ENCODE assay signal across 8 cellular contexts in genomic region chr3:20040476-20041196, GRCh38. TPM values are rescaled to one million over a fixed set of nuclear protein-coding genes. Genes with fewer than 3 reads are reported as not detected.
DNase-seq lines count a peak whose midpoint lies in the region; ATAC-seq and TF ChIP-seq lines count a peak whose summit lies in the region.

No MANE protein-coding gene starts in this region.

- peak overlapping the region; percentile 96 for H3K4me2 ChIP-seq in mammary epithelial cell (ENCODE audit: insufficient read depth, low read depth, low read length)

- no peaks in the 10 kb centered on the region for H3K9me3 ChIP-seq in mammary epithelial cell (replicated peaks; ENCODE audit: insufficient read depth, low read length)

- TF ChIP-seq CTCF in VCaP (conservative IDR thresholded peaks at IDR 0.05) = peak; percentile 24; the same call in 1 of the 2 replicates
- peak in 1 of 2 donors; percentile 40 for TF ChIP-seq CTCF in mammary epithelial cell (conservative IDR thresholded peaks at IDR 0.05 in 1 of 2, IDR thresholded peaks at IDR 0.05 in 1 of 2; ENCODE audit: extremely low read depth in 1 of 2, insufficient read depth in 1 of 2, low read depth in 1 of 2, low read length in 2 of 2)

- H3K4me3 ChIP-seq in mammary epithelial cell (replicated peaks in 1 of 3; ENCODE audit: insufficient read depth in 1 of 3, low read depth in 2 of 3, low read length in 3 of 3) (peak overlapping the region; percentile 73 to 96 (median 89)), skin epidermis (peak overlapping the region; percentile 61 to 93 (median 74))

- in situ Hi-C loops in mammary epithelial cell (cut with MboI; ENCODE audit: low sequenced_read_pairs in 2 of 2) = no loop called here

- H3K79me2 ChIP-seq in mammary epithelial cell (ENCODE audit: insufficient read depth, low read length) = peaks cover 2% of the 10 kb centered on the region

- no peaks in the 10 kb centered on the region for H4K20me1 ChIP-seq in mammary epithelial cell (ENCODE audit: insufficient read depth, low read length)

- H3K36me3 ChIP-seq in mammary epithelial cell (ENCODE audit: insufficient read depth, low read length) = no peaks in the 10 kb centered on the region

- 2% methylated on average over 9 of the region's 73 CpGs for WGBS in mammary epithelial cell (ENCODE audit: low coverage, missing lambda C conversion rate)

- peak overlapping the region; percentile 92 for H3K27ac ChIP-seq in VCaP
- H3K27ac ChIP-seq in mammary epithelial cell (ENCODE audit: insufficient read depth, low read depth, low read length) = peak overlapping the region; percentile 19
- peak overlapping the region; percentile 71 to 98 (median 92) for H3K27ac ChIP-seq in skin epidermis

- dilution Hi-C loops in mammary epithelial cell (cut with HindIII; ENCODE audit: low sequenced_read_pairs) = no loop called here

- DNase-seq in NCI-H1436 (lab: John Stamatoyannopoulos, UW) (peak; percentile 12), NCI-H1436 treated with DMSO at 0.1 percent for 48 hours (lab: John Stamatoyannopoulos, UW) (no peak), NCI-H1105 treated with DMSO at 0.1 percent for 48 hours (lab: John Stamatoyannopoulos, UW) (peak; percentile 28), mammary epithelial cell (peak; percentile 67), iPS-NIHi7 (ENCODE audit: extremely low spot score) (peak; percentile 60)

- intact Hi-C loops in mammary epithelial cell (cut with micrococcal nuclease) = loop anchor here (1.0 to 5.0 kb wide), 3 partner anchors 14 to 153 kb away; partner anchors contain the start of gene SGO1

- peak overlapping the region; percentile 98 for H2AFZ ChIP-seq in mammary epithelial cell (ENCODE audit: low read depth, low read length)

- peak; percentile 40 for ATAC-seq in HG02759 (IDR thresholded peaks at IDR 0.05; ENCODE audit: unreplicated experiment)

- H3K9ac ChIP-seq in mammary epithelial cell (ENCODE audit: insufficient read depth, low read length) = peak overlapping the region; percentile 32

- peaks cover 23% of the 10 kb centered on the region for H3K4me1 ChIP-seq in mammary epithelial cell (ENCODE audit: insufficient read depth, low read length)

- BruUV-seq in mammary epithelial cell (replicated peaks; lab: Mats Ljungman, UMichigan) = no TSS peak

- CTCF ChIA-PET in mammary epithelial cell (lab: Charles Lee; ENCODE audit: low non-redundant PET) = interaction anchor here (0.5 to 1.1 kb wide), 4 partner anchors 17 to 169 kb away, joined by 3 to 4 read pairs (median 3); no protein-coding TSS in a partner anchor

- no peaks in the 10 kb centered on the region for H3K27me3 ChIP-seq in mammary epithelial cell (ENCODE audit: insufficient read depth, low read length)

RNA-seq across cellular contexts. Expression of gene KAT2B, which starts 0.4 kb away (rescaled TPM):
- 10 to 100 TPM in 1 of 2 donors, 1 to 10 TPM in 1; 8.6 to 16.2 TPM for total RNA-seq in mammary epithelial cell
- polyA plus RNA-seq in mammary epithelial cell = 3.4 TPM
- 9.9 TPM for polyA minus RNA-seq in mammary epithelial cell

RNA-seq across cellular contexts. Expression of gene PP2D1, which starts 28.6 kb away (rescaled TPM):
- total RNA-seq in mammary epithelial cell = not detected
- polyA plus RNA-seq in mammary epithelial cell = not detected
- polyA minus RNA-seq in mammary epithelial cell = not detected

Comparison
In these comparisons a context has a peak if more than half of its experiments do, and no peak if none do; other contexts are left out.
1. H3K27ac ChIP-seq: peak in every context shown above with its lines; median percentile 92 in VCaP; 92 in skin epidermis; 19 in mammary epithelial cell.